Comparison of ENCODE assay signal across 32 cellular contexts in the genomic region with DNA sequence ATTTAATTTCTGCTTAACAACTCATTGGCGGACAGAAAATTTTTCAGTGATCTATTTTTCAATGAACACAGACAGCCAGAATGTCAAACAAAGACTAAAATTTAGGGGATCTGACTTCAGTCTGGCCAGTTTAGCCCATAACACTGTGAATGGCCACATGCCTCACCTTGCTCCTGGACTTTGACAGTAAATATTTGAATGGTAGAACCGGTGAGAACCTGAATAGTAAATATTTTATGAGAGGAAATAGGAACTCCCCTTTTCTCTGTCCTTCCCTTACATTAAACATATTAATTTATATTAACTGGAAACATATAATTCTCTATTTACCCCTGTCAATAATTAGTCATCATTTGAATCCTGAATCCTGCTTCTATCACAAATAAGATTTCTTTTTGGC.
"Had no signal": no experiment of that assay in that cellular context is flagged by ENCODE, and none has a peak within 500 bp of the region (broad histone marks: within the 10 kb centered on the region; RNA-seq: fewer than 3 reads in every experiment).

No MANE protein-coding gene starts in this region.

- H3K4me3 ChIP-seq: ascending aorta, cardiac muscle cell, PC-9 had no signal

- H3K4me1 ChIP-seq: ascending aorta had no signal

- H3K36me3 ChIP-seq: ascending aorta, cardiac muscle cell, WERI-Rb-1 had no signal

- H3K27ac ChIP-seq: ascending aorta, cardiac muscle cell, PC-9, RWPE1, WERI-Rb-1 had no signal

- DNase-seq: activated CD4-positive, alpha-beta memory T cell treated with anti-CD3 and anti-CD28 coated beads, Interleukin-2, amount 10 ng/mL, durations not matched to agents 7 days and 5 days; activated CD4-positive, alpha-beta T cell treated with anti-CD3 and anti-CD28 coated beads for 1 hour; activated CD4-positive, alpha-beta T cell treated with anti-CD3 and anti-CD28 coated beads for 48 hours; activated CD4-positive, CD25-positive, alpha-beta regulatory T cell; activated effector memory CD4-positive, alpha-beta T cell treated with anti-CD3 and anti-CD28 coated beads, Interleukin-2, amount 50 U/mL, for 16 hours; activated naive CD4-positive, alpha-beta T cell; activated naive CD8-positive, alpha-beta T cell treated with anti-CD3 and anti-CD28 coated beads, Interleukin-2, amount 10 ng/mL, durations not matched to agents 7 days and 5 days; activated T-cell treated with anti-CD3 and anti-CD28 coated beads, Interleukin-2, amount 50 U/mL, for 1 hour; activated T-cell treated with anti-CD3 and anti-CD28 coated beads, Interleukin-2, amount 50 U/mL, for 72 hours; amygdala; Kasumi-1; MM.1S; MV-4-11; NCI-H1092; NCI-H1436 treated with DMSO at 0.1 percent for 48 hours; NCI-H1694 treated with DMSO at 0.1 percent for 48 hours; NCI-H2029; NCI-H345; NCI-H524 treated with DMSO at 0.1 percent for 48 hours; NCI-H748 treated with DMSO at 0.1 percent for 48 hours; NK-92 treated with Interleukin-12 subunit alpha and Interleukin-12 subunit beta, amount 100 ng/mL, for 24 hours; PC-9; SW 1271; T-helper 1 cell; T-helper 2 cell; T-helper 9 cell; WERI-Rb-1 had no signal

- H3K9me3 ChIP-seq: ascending aorta had no signal

- H3K27me3 ChIP-seq: ascending aorta, cardiac muscle cell had no signal

- ATAC-seq: activated T-cell treated with anti-CD3 and anti-CD28 coated beads, Interleukin-2, amount 50 U/mL, for 72 hours; activated T-helper 17 cell treated with anti-CD3 and anti-CD28 coated beads, Interleukin-2, amount 50 U/mL, for 72 hours; Right ventricle myocardium inferior had no signal
